In genomic region chr2:26299488-26300092, GRCh38 we compare ENCODE assay signal across 8 cellular contexts. TPM values are rescaled to one million over a fixed set of nuclear protein-coding genes. Genes with fewer than 3 reads are reported as not detected.
DNase-seq lines count a peak whose midpoint lies in the region; ATAC-seq, FAIRE-seq and TF ChIP-seq lines count a peak whose summit lies in the region.

No MANE protein-coding gene starts in this region.

- peak; percentile 80 for FAIRE-seq in H54 (lab: Jason Lieb, UNC)

- no peaks in the 10 kb centered on the region for H3K9me3 ChIP-seq in BLaER1
- no peaks in the 10 kb centered on the region for H3K9me3 ChIP-seq in ovary

- H3K4me2 ChIP-seq in BLaER1, result peak overlapping the region; percentile 92

- H3K36me3 ChIP-seq in BLaER1 (no peaks in the 10 kb centered on the region), ovary (no peaks in the 10 kb centered on the region)

- WGBS in ovary, 3 donors, result 0 to 2% (median 1%) methylated on average over 7 of the region's 7 CpGs

- H3K9me3 Mint-ChIP-seq in progenitor cell of endocrine pancreas (ENCODE audit: low read depth), result no peaks in the 10 kb centered on the region

- H4K20me1 ChIP-seq in BLaER1, result no peaks in the 10 kb centered on the region

- no peaks in the 10 kb centered on the region for H3K36me3 Mint-ChIP-seq in progenitor cell of endocrine pancreas (ENCODE audit: insufficient read depth)

- peaks cover 2% of the 10 kb centered on the region for H3K4me1 Mint-ChIP-seq in progenitor cell of endocrine pancreas (ENCODE audit: low read depth)

- ATAC-seq in HG02642 (IDR thresholded peaks at IDR 0.05; ENCODE audit: poor library complexity, unreplicated experiment), result no peak

- H3K27ac ChIP-seq in BLaER1 (peak overlapping the region; percentile 82), ovary (peak overlapping the region; percentile 92)

- TF ChIP-seq CTCF in WI38 (IDR thresholded peaks at IDR 0.05; ENCODE audit: low read depth, low read length) (no peak), ovary (IDR thresholded peaks at IDR 0.05) (no peak), progenitor cell of endocrine pancreas (IDR thresholded peaks at IDR 0.05; ENCODE audit: unreplicated experiment) (no peak)

- TF ChIP-seq EP300 in ovary (IDR thresholded peaks at IDR 0.05), result no peak

- DNase-seq in H54 (ENCODE audit: insufficient read length, low spot score) (no peak), globus pallidus (ENCODE audit: low spot score) (peak; percentile 15), ovary (peak in 3 of 5 donors; percentile 46 to 48 (median 47)), progenitor cell of endocrine pancreas (ENCODE audit: low spot score, unreplicated experiment) (no peak), HUDEP-2 (lab: John Stamatoyannopoulos, UW; ENCODE audit: unreplicated experiment in 76 of 76) (no peak)

- no peak overlapping the region for H3K4me3 Mint-ChIP-seq in progenitor cell of endocrine pancreas (ENCODE audit: low read depth)

- H3K27ac Mint-ChIP-seq in progenitor cell of endocrine pancreas, result no peak overlapping the region

- H3K4me1 ChIP-seq in BLaER1, result peaks cover 18% of the 10 kb centered on the region
- peaks cover 9% of the 10 kb centered on the region for H3K4me1 ChIP-seq in ovary (ENCODE audit: insufficient read depth)

- intact Hi-C loops in ovary (cut with DNase I), result loop anchor here in 1 of 4 donors (5.0 kb wide), 1 partner anchor 57 kb away; the partner anchor contains the start of genes HADHA and HADHB

- H3K4me3 ChIP-seq in BLaER1, result peak overlapping the region; percentile 63
- H3K4me3 ChIP-seq in WI38 (ENCODE audit: low read depth, low read length), result peak overlapping the region; percentile 61
- peak overlapping the region; percentile 52 for H3K4me3 ChIP-seq in ovary

- H3K27me3 ChIP-seq in BLaER1, result no peaks in the 10 kb centered on the region
- H3K27me3 ChIP-seq in ovary, result no peaks in the 10 kb centered on the region

- peak overlapping the region; percentile 78 for H3K9ac ChIP-seq in BLaER1

- TF ChIP-seq POLR2A in H54 (IDR thresholded peaks at IDR 0.05; ENCODE audit: low read depth, low read length) (no peak), ovary (IDR thresholded peaks at IDR 0.05) (no peak)

- H3K27me3 Mint-ChIP-seq in progenitor cell of endocrine pancreas, result peaks cover 6% of the 10 kb centered on the region

RNA-seq across cellular contexts. Expression of gene SELENOI, which starts 46.4 kb away (rescaled TPM):
- 10 to 100 TPM in 6 of 7 donors, 1 to 10 TPM in 1; 7.3 to 23.7 (median 16.4) TPM for total RNA-seq in ovary
- 1 to 10 TPM; 2.5 to 4.3 TPM for polyA plus RNA-seq in ovary
- total RNA-seq in progenitor cell of endocrine pancreas, result 43.8 and 46.2 TPM in 2 replicates

RNA-seq across cellular contexts. Expression of gene ADGRF3, which starts 47.0 kb away (rescaled TPM):
- total RNA-seq in ovary (under 1 TPM in 2 of 7 donors, not detected in 5; 0.11 to 0.33 TPM), progenitor cell of endocrine pancreas (2.0 and 3.8 TPM in 2 replicates)
- polyA plus RNA-seq in ovary, result under 1 TPM; 0.06 to 0.20 TPM

RNA-seq across cellular contexts. Expression of gene HADHB, which starts 54.9 kb away (rescaled TPM):
- total RNA-seq in ovary (100 to 1,000 TPM in 5 of 7 donors, 10 to 100 TPM in 2; 81.1 to 124 (median 104) TPM), progenitor cell of endocrine pancreas (62.0 and 71.1 TPM in 2 replicates)
- 100 to 1,000 TPM in 1 of 2 donors, 10 to 100 TPM in 1; 88.9 to 224 TPM for polyA plus RNA-seq in ovary

RNA-seq across cellular contexts. Expression of gene HADHA, which starts 55.2 kb away (rescaled TPM):
- 100 to 1,000 TPM in 5 of 7 donors, 10 to 100 TPM in 2; 85.2 to 167 (median 129) TPM for total RNA-seq in ovary
- 100 to 1,000 TPM in 1 of 2 donors, 10 to 100 TPM in 1; 94.1 to 290 TPM for polyA plus RNA-seq in ovary
- 111 and 114 TPM in 2 replicates for total RNA-seq in progenitor cell of endocrine pancreas

Comparison
In these comparisons a context has a peak if more than half of its experiments do, and no peak if none do; other contexts are left out.
1. DNase-seq: peak in globus pallidus (single experiment) and ovary (3 of 5); none in H54 (single experiment), progenitor cell of endocrine pancreas (single experiment) and HUDEP-2 (0 of 76).
2. Peak in every context shown above with its lines, with median percentiles within 50 percentile points of each other: H3K4me3 ChIP-seq.